In the genomic region with DNA sequence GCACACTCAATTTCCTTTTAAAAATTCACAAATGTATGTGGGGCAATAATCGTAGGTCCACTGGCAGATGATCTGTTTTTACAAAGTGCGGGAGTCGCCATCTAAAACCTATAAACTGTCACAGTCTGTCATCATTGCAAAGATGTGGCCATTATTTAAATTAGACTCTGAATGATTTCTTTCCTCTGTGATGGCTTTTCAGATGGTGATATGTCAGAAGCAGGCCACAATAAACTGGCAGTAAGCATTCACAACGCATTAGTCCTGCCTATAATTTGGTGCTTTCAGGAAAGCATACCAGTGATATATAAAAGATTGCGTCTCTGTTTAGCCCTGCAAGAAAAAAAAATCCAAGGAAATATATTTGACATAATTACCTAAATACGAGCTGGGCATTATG, we compare ENCODE assay signal across 5 cellular contexts.
"Had no signal": no experiment of that assay in that cellular context is flagged by ENCODE, and none has a peak within 500 bp of the region (broad histone marks: within the 10 kb centered on the region; RNA-seq: fewer than 3 reads in every experiment).

No MANE protein-coding gene starts in this region.

- FAIRE-seq: HepG2, HTR-8/SVneo, K562 had no signal

- H3K4me3 ChIP-seq: K562 had no signal

- H3K27ac ChIP-seq: HL-60 had no signal

- DNase-seq: IMR-90 had no signal
